ENCODE assay signal across 19 cellular contexts in the genomic region with DNA sequence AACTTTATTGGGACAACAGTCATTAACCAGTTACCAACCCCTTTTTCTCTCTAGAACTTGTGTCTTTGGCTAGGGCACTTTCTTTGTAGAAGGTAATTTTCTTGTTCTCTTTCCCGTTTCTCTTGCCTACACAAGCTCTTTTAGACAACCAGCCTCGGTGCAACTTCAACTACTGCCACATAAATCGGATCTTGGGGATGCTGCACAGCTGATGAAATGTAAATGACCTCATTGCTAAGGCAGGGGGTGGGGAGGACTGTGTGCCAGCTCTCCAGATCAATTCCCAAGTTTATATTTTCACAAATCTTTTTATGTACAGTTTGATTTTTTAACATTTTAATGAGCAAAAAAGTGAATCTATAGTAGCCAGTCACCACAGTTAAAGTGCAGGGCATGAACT.
DNase-seq lines count a peak whose midpoint lies in the region; ATAC-seq, FAIRE-seq and TF ChIP-seq lines count a peak whose summit lies in the region.
"Had no signal": no experiment of that assay in that cellular context is flagged by ENCODE, and none has a peak within 500 bp of the region (broad histone marks: within the 10 kb centered on the region; RNA-seq: fewer than 3 reads in every experiment).

No MANE protein-coding gene starts in this region.

- no peaks in the 10 kb centered on the region for H3K79me2 ChIP-seq in K562 (ENCODE audit: control insufficient read depth, insufficient read depth, low read length)

- no peaks in the 10 kb centered on the region for H3K4me1 ChIP-seq in K562 (replicated peaks in 1 of 2; ENCODE audit: control insufficient read depth in 2 of 2, insufficient read depth in 2 of 2, low read length in 2 of 2)
- peaks cover 0 to 7% (median 0%) of the 10 kb centered on the region in 4 donors for H3K4me1 ChIP-seq in right lobe of liver

- no peak overlapping the region for H2AFZ ChIP-seq in K562 (ENCODE audit: low read depth, low read length)

- intact Hi-C loops in K562 (cut with micrococcal nuclease): no loop called here
- intact Hi-C loops in right lobe of liver (cut with DNase I): no loop called here

- H3K27me3 Mint-ChIP-seq in glutamatergic neuron (ENCODE audit: unreplicated experiment): peaks cover 2% of the 10 kb centered on the region
- H3K27me3 Mint-ChIP-seq: T-cell had no signal

- no peak overlapping the region for H3K4me2 ChIP-seq in K562 (ENCODE audit: insufficient read depth, low read length)

- no peak for TF ChIP-seq EP300 in K562 (IDR thresholded peaks at IDR 0.05; ENCODE audit: low read length)

- peak overlapping the region; percentile 78 for H3K27ac Mint-ChIP-seq in glutamatergic neuron (ENCODE audit: unreplicated experiment)
- H3K27ac Mint-ChIP-seq: T-cell had no signal

- TF ChIP-seq POLR2A in K562 (conservative IDR thresholded peaks at IDR 0.05) (no peak), right lobe of liver (IDR thresholded peaks at IDR 0.05) (no peak)

- in situ Hi-C loops in K562 (cut with MboI): no loop called here

- TF ChIP-seq CTCF in HL-60 (IDR thresholded peaks at IDR 0.05; ENCODE audit: insufficient read depth, low read length) (no peak), K562 (IDR thresholded peaks at IDR 0.05 in 2 of 3, conservative IDR thresholded peaks at IDR 0.05 in 1 of 3; ENCODE audit: insufficient read depth in 2 of 3, low read depth in 1 of 3, low read length in 3 of 3) (no peak), glutamatergic neuron (IDR thresholded peaks at IDR 0.05; ENCODE audit: partially characterized antibody, unreplicated experiment) (no peak), right lobe of liver (IDR thresholded peaks at IDR 0.05) (no peak)

- ATAC-seq in K562: no peak
- no peak for ATAC-seq in HG03565 (IDR thresholded peaks at IDR 0.05; ENCODE audit: unreplicated experiment)
- ATAC-seq in right lobe of liver: no peak
- no peak for ATAC-seq in GM21367 (IDR thresholded peaks at IDR 0.05; ENCODE audit: unreplicated experiment)
- ATAC-seq: T-cell had no signal

- H3K36me3 Mint-ChIP-seq in glutamatergic neuron (ENCODE audit: unreplicated experiment): no peaks in the 10 kb centered on the region
- H3K36me3 Mint-ChIP-seq: T-cell had no signal

- FAIRE-seq in GM19239 (lab: Jason Lieb, UNC) (peak; percentile 45), K562 (lab: Jason Lieb, UNC) (no peak)

- CTCF ChIA-PET in K562 (lab: Yijun Ruan, JAX; ENCODE audit: low intra/inter-chr PET ratio): no interaction called here

- H3K4me1 Mint-ChIP-seq in glutamatergic neuron (ENCODE audit: low read depth, unreplicated experiment): peaks cover 73% of the 10 kb centered on the region

- WGBS in K562 (ENCODE audit: insufficient coverage, low coverage, missing lambda C conversion rate): 20% methylated on average over 3 of the region's 3 CpGs
- WGBS in right lobe of liver (ENCODE audit: insufficient coverage, low coverage, low lambda C conversion rate, missing lambda C conversion rate): 67% methylated on average over 2 of the region's 3 CpGs

- no peak for DNase-seq in GM19239 (ENCODE audit: insufficient read length, low spot score)
- DNase-seq in HL-60 (ENCODE audit: low read depth in 1 of 2, low spot score in 1 of 2): no peak
- no peak for DNase-seq in K562 (ENCODE audit: extremely low read depth in 1 of 4, low spot score in 3 of 4)
- DNase-seq in glutamatergic neuron: no peak
- DNase-seq in right lobe of liver: no peak
- no peak for DNase-seq in NCI-H2029 (lab: John Stamatoyannopoulos, UW)
- DNase-seq: Calu3, H7, KG1, MM.1S, NCI-H1694, NCI-H2081, NCI-H524 treated with DMSO at 0.1 percent for 48 hours, SHP77, T-cell had no signal

- H3K27me3 ChIP-seq in HL-60 (ENCODE audit: insufficient read depth, poor library complexity, severe bottlenecking): no peaks in the 10 kb centered on the region
- H3K27me3 ChIP-seq in K562 (ENCODE audit: control insufficient read depth in 2 of 2, insufficient read depth in 2 of 2, low read length in 2 of 2): no peaks in the 10 kb centered on the region
- no peaks in the 10 kb centered on the region for H3K27me3 ChIP-seq in right lobe of liver
- H3K27me3 ChIP-seq: BE2C had no signal

- H3K27ac ChIP-seq in HL-60 (replicated peaks) (peak overlapping the region; percentile 36), K562 (ENCODE audit: extremely low read depth, low read depth, low read length) (no peak overlapping the region), right lobe of liver (no peak overlapping the region)
- H3K27ac ChIP-seq: RWPE1 had no signal

- H4K20me1 ChIP-seq in K562 (replicated peaks; ENCODE audit: control insufficient read depth, insufficient read depth, low read length): no peaks in the 10 kb centered on the region

- no peak overlapping the region for H3K9ac ChIP-seq in K562 (ENCODE audit: insufficient read depth in 1 of 2, low read depth in 2 of 2, low read length in 2 of 2)

- H3K36me3 ChIP-seq in K562 (ENCODE audit: control insufficient read depth, insufficient read depth, low read length) (no peaks in the 10 kb centered on the region), right lobe of liver (no peaks in the 10 kb centered on the region)
- H3K36me3 ChIP-seq: BE2C had no signal

- H3K9me3 Mint-ChIP-seq in glutamatergic neuron (ENCODE audit: unreplicated experiment): peaks cover 5% of the 10 kb centered on the region
- H3K9me3 Mint-ChIP-seq: T-cell had no signal

- H3K4me3 ChIP-seq in HL-60 (replicated peaks; ENCODE audit: insufficient read depth, low read length): no peak overlapping the region
- H3K4me3 ChIP-seq in K562: no peak overlapping the region
- H3K4me3 ChIP-seq in right lobe of liver: no peak overlapping the region

- POLR2A ChIA-PET in K562 (lab: Yijun Ruan, JAX): interaction anchor here (0.7 kb wide), 1 partner anchor 85 kb away, joined by 3 read pairs; no protein-coding TSS in a partner anchor

- no peak for TF ChIP-seq RAD21 in K562 (CRISPR knock-in tag; conservative IDR thresholded peaks at IDR 0.05 in 1 of 2, IDR thresholded peaks at IDR 0.05 in 1 of 2)

- H3K9me1 ChIP-seq in K562 (ENCODE audit: control insufficient read depth, insufficient read depth, low read length): no peaks in the 10 kb centered on the region

- H3K9me3 ChIP-seq in K562 (replicated peaks; ENCODE audit: control insufficient read depth, insufficient read depth, low read depth, low read length): no peaks in the 10 kb centered on the region
- no peaks in the 10 kb centered on the region for H3K9me3 ChIP-seq in right lobe of liver
- H3K9me3 ChIP-seq: BE2C had no signal

- H3K4me3 Mint-ChIP-seq in glutamatergic neuron (ENCODE audit: unreplicated experiment): peak overlapping the region; percentile 66
- H3K4me3 Mint-ChIP-seq: T-cell had no signal

- no TSS peak for BruUV-seq in K562 (replicated peaks; lab: Mats Ljungman, UMichigan)

TF ChIP-seq in K562, 482 proteins besides CTCF, POLR2A, EP300 and RAD21 (continues in another document):
- TF ChIP-seq ZBTB40 (IDR thresholded peaks at IDR 0.05): peak; percentile 76
- no peak for TF ChIP-seq ZBTB40 (CRISPR knock-in tag; IDR thresholded peaks at IDR 0.05)
